Comparison of ENCODE assay signal across 11 cellular contexts in genomic region chr17:8290043-8290442, GRCh38. TPM values are rescaled to one million over a fixed set of nuclear protein-coding genes. Genes with fewer than 3 reads are reported as not detected.
DNase-seq lines count a peak whose midpoint lies in the region; ATAC-seq and TF ChIP-seq lines count a peak whose summit lies in the region.
"Had no signal": no experiment of that assay in that cellular context is flagged by ENCODE, and none has a peak within 500 bp of the region (broad histone marks: within the 10 kb centered on the region; RNA-seq: fewer than 3 reads in every experiment).

No MANE protein-coding gene starts in this region.

- H3K27me3 Mint-ChIP-seq in activated T-cell treated with anti-CD3 and anti-CD28 coated beads, Interleukin-2, amount 50 U/mL, for 24 hours: no peaks in the 10 kb centered on the region
- H3K27me3 Mint-ChIP-seq in central memory CD8-positive, alpha-beta T cell: no peaks in the 10 kb centered on the region

- no peaks in the 10 kb centered on the region for H3K36me3 ChIP-seq in upper lobe of right lung

- no peak for ATAC-seq in central memory CD8-positive, alpha-beta T cell (replicated peaks; ENCODE audit: extremely low read depth, poor library complexity, severe bottlenecking)
- no peak for ATAC-seq in GM21423 (IDR thresholded peaks at IDR 0.05; ENCODE audit: unreplicated experiment)
- no peak for ATAC-seq in upper lobe of right lung

- no peak for TF ChIP-seq CTCF in NB4 (IDR thresholded peaks at IDR 0.05; ENCODE audit: low read depth, low read length)
- TF ChIP-seq CTCF in upper lobe of right lung (IDR thresholded peaks at IDR 0.05): no peak

- H3K36me3 Mint-ChIP-seq in activated T-cell treated with anti-CD3 and anti-CD28 coated beads, Interleukin-2, amount 50 U/mL, for 24 hours (ENCODE audit: low read depth): peaks cover 23% of the 10 kb centered on the region
- peaks cover 11% of the 10 kb centered on the region for H3K36me3 Mint-ChIP-seq in central memory CD8-positive, alpha-beta T cell (ENCODE audit: insufficient read depth)

- DNase-seq in activated T-cell treated with anti-CD3 and anti-CD28 coated beads, Interleukin-2, amount 50 U/mL, for 24 hours: no peak
- DNase-seq in activated T-cell treated with anti-CD3 and anti-CD28 coated beads, Interleukin-2, amount 50 U/mL, for 1 hour: no peak
- peak; percentile 30 for DNase-seq in NB4 (ENCODE audit: low read depth)
- no peak for DNase-seq in central memory CD8-positive, alpha-beta T cell (ENCODE audit: low spot score in 2 of 2)
- DNase-seq in renal cortical epithelial cell (ENCODE audit: low read depth): peak; percentile 7
- no peak for DNase-seq in NCI-H187 (lab: John Stamatoyannopoulos, UW)
- no peak for DNase-seq in upper lobe of right lung
- DNase-seq: H7, kidney, stomach had no signal

- H3K27ac ChIP-seq in upper lobe of right lung: no peak overlapping the region

- H3K27ac Mint-ChIP-seq in activated T-cell treated with anti-CD3 and anti-CD28 coated beads, Interleukin-2, amount 50 U/mL, for 24 hours: peak overlapping the region; percentile 96
- no peak overlapping the region for H3K27ac Mint-ChIP-seq in central memory CD8-positive, alpha-beta T cell (ENCODE audit: low read depth)

- H3K4me3 ChIP-seq in NB4 (ENCODE audit: low read depth, low read length): no peak overlapping the region
- no peak overlapping the region for H3K4me3 ChIP-seq in upper lobe of right lung

- peaks cover 38% of the 10 kb centered on the region for H3K4me1 Mint-ChIP-seq in activated T-cell treated with anti-CD3 and anti-CD28 coated beads, Interleukin-2, amount 50 U/mL, for 24 hours (ENCODE audit: low read depth)
- peaks cover 56% of the 10 kb centered on the region for H3K4me1 Mint-ChIP-seq in central memory CD8-positive, alpha-beta T cell

- TF ChIP-seq POLR2A in NB4 (IDR thresholded peaks at IDR 0.05; ENCODE audit: extremely low read depth, insufficient read length): no peak

- H3K4me1 ChIP-seq in upper lobe of right lung: peaks cover 32% of the 10 kb centered on the region

- H3K9me3 ChIP-seq in upper lobe of right lung: no peaks in the 10 kb centered on the region
- H3K9me3 ChIP-seq: stomach had no signal

- no peaks in the 10 kb centered on the region for H3K9me3 Mint-ChIP-seq in activated T-cell treated with anti-CD3 and anti-CD28 coated beads, Interleukin-2, amount 50 U/mL, for 24 hours
- no peaks in the 10 kb centered on the region for H3K9me3 Mint-ChIP-seq in central memory CD8-positive, alpha-beta T cell

- no peaks in the 10 kb centered on the region for H3K27me3 ChIP-seq in upper lobe of right lung
- H3K27me3 ChIP-seq: stomach had no signal

- H3K4me3 Mint-ChIP-seq in activated T-cell treated with anti-CD3 and anti-CD28 coated beads, Interleukin-2, amount 50 U/mL, for 24 hours: peak overlapping the region; percentile 96
- peak overlapping the region; percentile 94 for H3K4me3 Mint-ChIP-seq in central memory CD8-positive, alpha-beta T cell

- intact Hi-C loops in upper lobe of right lung (cut with DNase I): no loop called here

RNA-seq across cellular contexts. Expression of gene RANGRF, which starts 1.6 kb away (rescaled TPM):
- total RNA-seq in renal cortical epithelial cell (5.4 and 6.6 TPM in 2 replicates), upper lobe of right lung (31.0 TPM)

RNA-seq across cellular contexts. Expression of gene SLC25A35, which starts 5.2 kb away (rescaled TPM):
- total RNA-seq in renal cortical epithelial cell (0.35 and 1.3 TPM in 2 replicates), upper lobe of right lung (7.4 TPM)

RNA-seq across cellular contexts. Expression of gene ARHGEF15, which starts 20.0 kb away (rescaled TPM):
- total RNA-seq in renal cortical epithelial cell (0.05 TPM in 1 of 2 replicates, not detected in the other), upper lobe of right lung (29.9 TPM)

RNA-seq across cellular contexts. Expression of gene PFAS, which starts 41.0 kb away (rescaled TPM):
- total RNA-seq in renal cortical epithelial cell: 19.3 and 23.7 TPM in 2 replicates
- total RNA-seq in upper lobe of right lung: 28.3 TPM

RNA-seq across cellular contexts. Expression of gene CTC1, which starts 42.2 kb away (rescaled TPM):
- 3.5 and 12.7 TPM in 2 replicates for total RNA-seq in renal cortical epithelial cell
- total RNA-seq in upper lobe of right lung: 57.1 TPM

Comparison
In these comparisons a context has a peak if more than half of its experiments do, and no peak if none do; other contexts are left out.
1. DNase-seq: peak in NB4 (single experiment) and renal cortical epithelial cell (single experiment); none in activated T-cell treated with anti-CD3 and anti-CD28 coated beads, Interleukin-2, amount 50 U/mL, for 24 hours (single experiment), activated T-cell treated with anti-CD3 and anti-CD28 coated beads, Interleukin-2, amount 50 U/mL, for 1 hour (single experiment), central memory CD8-positive, alpha-beta T cell (0 of 2), NCI-H187 (0 of 2) and upper lobe of right lung (single experiment).
2. RNA of gene ARHGEF15, which starts 20.0 kb away (total RNA-seq): 29.9 TPM in upper lobe of right lung (single experiment); 0.05 TPM in renal cortical epithelial cell; every median in the first group is over 10 times any median in the second.